Comparison of ENCODE assay signal across 13 cellular contexts in the genomic region with DNA sequence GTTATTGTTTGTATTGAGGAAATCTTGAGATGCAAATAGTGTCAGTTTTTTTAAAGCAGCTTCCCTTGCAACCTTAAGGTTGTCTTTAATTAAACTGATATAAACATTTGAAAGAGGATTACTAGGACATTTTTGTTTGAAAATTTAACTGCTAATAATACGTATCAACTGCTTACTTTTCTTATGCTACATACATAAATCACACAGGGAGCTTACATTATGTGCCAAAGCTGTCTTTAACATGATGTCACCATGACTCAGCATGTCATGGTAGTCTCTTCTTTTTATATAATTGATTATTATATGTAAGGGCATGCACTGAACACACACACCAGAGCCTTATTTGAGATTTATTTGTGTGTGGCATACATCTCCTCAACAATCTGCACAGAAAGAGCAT.
DNase-seq lines count a peak whose midpoint lies in the region; ATAC-seq lines count a peak whose summit lies in the region.
"Had no signal": no experiment of that assay in that cellular context is flagged by ENCODE, and none has a peak within 500 bp of the region (broad histone marks: within the 10 kb centered on the region; RNA-seq: fewer than 3 reads in every experiment).

No MANE protein-coding gene starts in this region.

- H3K9ac ChIP-seq in SK-N-MC (ENCODE audit: insufficient read length) = peak overlapping the region; percentile 37

- no peaks in the 10 kb centered on the region for H3K9me3 ChIP-seq in SK-N-MC (ENCODE audit: low read depth, low read length)
- H3K9me3 ChIP-seq: transverse colon had no signal

- H3K4me1 Mint-ChIP-seq in stimulated activated naive B cell treated with anti-CD40 and anti-IgM and Interleukin-4, amounts not matched to agents 10 μg/mL and 1 μg/mL and 100 μg/mL, for 72 hours = no peaks in the 10 kb centered on the region
- H3K4me1 Mint-ChIP-seq: naive B cell had no signal

- H3K27me3 Mint-ChIP-seq in stimulated activated naive B cell treated with anti-CD40 and anti-IgM and Interleukin-4, amounts not matched to agents 10 μg/mL and 1 μg/mL and 100 μg/mL, for 72 hours = peaks cover 4 to 6% of the 10 kb centered on the region in 2 donors

- H3K27ac Mint-ChIP-seq in stimulated activated naive B cell treated with anti-CD40 and anti-IgM and Interleukin-4, amounts not matched to agents 10 μg/mL and 1 μg/mL and 100 μg/mL, for 72 hours = no peak overlapping the region
- H3K27ac Mint-ChIP-seq: naive B cell had no signal

- H3K4me3 Mint-ChIP-seq in stimulated activated naive B cell treated with anti-CD40 and anti-IgM and Interleukin-4, amounts not matched to agents 10 μg/mL and 1 μg/mL and 100 μg/mL, for 72 hours = no peak overlapping the region
- H3K4me3 Mint-ChIP-seq: naive B cell had no signal

- DNase-seq in A172 (ENCODE audit: low spot score) = peak; percentile 31
- DNase-seq in HS-5 (ENCODE audit: low read depth) = peak; percentile 54
- DNase-seq in SK-N-MC (ENCODE audit: low read depth, low spot score) = no peak
- DNase-seq in fibroblast of gingiva (ENCODE audit: low read depth) = peak; percentile 37
- no peak for DNase-seq in GM03348 (ENCODE audit: low spot score)
- DNase-seq in RPMI8226 = no peak
- no peak for DNase-seq in hypothalamus (lab: John Stamatoyannopoulos, UW)
- DNase-seq in stimulated activated naive B cell treated with anti-CD40 and anti-IgM and Interleukin-4, amounts not matched to agents 10 μg/mL and 1 μg/mL and 100 μg/mL, for 72 hours = no peak
- DNase-seq: activated CD8-positive, alpha-beta memory T cell treated with anti-CD3 and anti-CD28 coated beads, Interleukin-2, amount 50 U/mL, for 4 hours; naive B cell; NCI-H1092 treated with DMSO at 0.1 percent for 48 hours; T-helper 9 cell; transverse colon had no signal

- H3K36me3 ChIP-seq in SK-N-MC (ENCODE audit: insufficient read depth, low read length) = no peaks in the 10 kb centered on the region
- H3K36me3 ChIP-seq: transverse colon had no signal

- peak overlapping the region; percentile 37; the same call in 1 of the 2 replicates for H3K4me3 ChIP-seq in SK-N-MC
- H3K4me3 ChIP-seq: transverse colon had no signal

- ATAC-seq in stimulated activated naive B cell treated with anti-CD40 and anti-IgM and Interleukin-4, amounts not matched to agents 10 μg/mL and 1 μg/mL and 100 μg/mL, for 72 hours (replicated peaks) = no peak

- no peaks in the 10 kb centered on the region for H3K36me3 Mint-ChIP-seq in stimulated activated naive B cell treated with anti-CD40 and anti-IgM and Interleukin-4, amounts not matched to agents 10 μg/mL and 1 μg/mL and 100 μg/mL, for 72 hours
- H3K36me3 Mint-ChIP-seq: naive B cell had no signal

- no peaks in the 10 kb centered on the region for H3K9me3 Mint-ChIP-seq in stimulated activated naive B cell treated with anti-CD40 and anti-IgM and Interleukin-4, amounts not matched to agents 10 μg/mL and 1 μg/mL and 100 μg/mL, for 72 hours

- peak overlapping the region; percentile 80 for H3K27ac ChIP-seq in SK-N-MC
- H3K27ac ChIP-seq: transverse colon had no signal

Comparison
In these comparisons a context has a peak if more than half of its experiments do, and no peak if none do; other contexts are left out.
1. DNase-seq: peak in A172 (single experiment), HS-5 (single experiment) and fibroblast of gingiva (single experiment); none in SK-N-MC (single experiment), GM03348 (single experiment), RPMI8226 (single experiment), hypothalamus (0 of 51) and stimulated activated naive B cell treated with anti-CD40 and anti-IgM and Interleukin-4, amounts not matched to agents 10 μg/mL and 1 μg/mL and 100 μg/mL, for 72 hours (single experiment).